ENCODE assay signal across 17 cellular contexts in the genomic region with DNA sequence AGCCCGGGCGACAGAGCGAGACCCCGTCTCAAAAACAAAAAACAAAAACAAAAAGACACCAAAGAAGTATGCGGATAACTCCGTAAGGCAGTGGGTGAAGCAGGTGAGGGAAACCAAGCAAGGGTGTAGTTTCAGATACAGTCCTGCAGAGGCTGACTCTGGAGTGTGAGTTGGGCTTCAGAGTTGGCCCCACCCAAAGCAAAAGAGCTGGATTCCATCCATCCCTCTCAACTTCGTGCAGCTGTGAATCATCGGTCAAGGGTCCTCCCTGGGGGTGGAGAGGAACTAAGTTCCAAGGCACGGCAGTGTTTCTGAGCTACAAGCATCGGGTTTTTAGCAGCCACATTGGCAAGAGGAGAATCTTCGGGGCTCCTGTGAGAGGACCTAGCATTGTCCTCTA. TPM values are rescaled to one million over a fixed set of nuclear protein-coding genes. Genes with fewer than 3 reads are reported as not detected.
DNase-seq lines count a peak whose midpoint lies in the region; FAIRE-seq and TF ChIP-seq lines count a peak whose summit lies in the region.
"Had no signal": no experiment of that assay in that cellular context is flagged by ENCODE, and none has a peak within 500 bp of the region (broad histone marks: within the 10 kb centered on the region; RNA-seq: fewer than 3 reads in every experiment).

No MANE protein-coding gene starts in this region.

- TF ChIP-seq CTCF in H1 (IDR thresholded peaks at IDR 0.05; ENCODE audit: control extremely low read depth in 1 of 3, insufficient read depth in 1 of 3, low read depth in 1 of 3, low read length in 3 of 3): peak in 1 of 3 experiments; percentile 41; a peak in 1 of 4 replicates
- TF ChIP-seq CTCF in prostate gland (IDR thresholded peaks at IDR 0.05): no peak
- TF ChIP-seq CTCF in OCI-LY7 (conservative IDR thresholded peaks at IDR 0.05; ENCODE audit: low read length): no peak

- DNase-seq in Daoy (ENCODE audit: low read depth) (peak; percentile 65), LoVo (ENCODE audit: low spot score) (peak; percentile 29), H1 (ENCODE audit: low read depth in 1 of 2, low spot score in 2 of 2) (no peak), skeletal muscle cell (ENCODE audit: low read depth) (peak; percentile 42), prostate gland (ENCODE audit: low spot score) (no peak), OCI-LY7 (ENCODE audit: low spot score) (no peak), NCI-H446 (lab: John Stamatoyannopoulos, UW) (no peak)
- DNase-seq: activated effector memory CD4-positive, alpha-beta T cell treated with anti-CD3 and anti-CD28 coated beads, Interleukin-2, amount 50 U/mL, for 16 hours; central memory CD4-positive, alpha-beta T cell; DMS79 treated with DMSO at 0.1 percent for 48 hours; lower lobe of right lung; NCI-H1092 treated with DMSO at 0.1 percent for 48 hours; NCI-H510A treated with DMSO at 0.1 percent for 48 hours had no signal

- no peak overlapping the region for H3K27ac ChIP-seq in H1 (ENCODE audit: low read depth, low read length)
- no peak overlapping the region for H3K27ac ChIP-seq in prostate gland
- no peak overlapping the region for H3K27ac ChIP-seq in OCI-LY7 (ENCODE audit: low read depth, low read length, poor library complexity, severe bottlenecking)
- H3K27ac ChIP-seq: hepatocyte, lower lobe of right lung, RWPE1, suprapubic skin had no signal

- H4K91ac ChIP-seq in H1 (replicated peaks; ENCODE audit: insufficient read length, low read length): no peak overlapping the region

- no peak overlapping the region for H3K56ac ChIP-seq in H1 (replicated peaks; ENCODE audit: insufficient read length, low read depth, low read length)

- no peaks in the 10 kb centered on the region for H3K36me3 ChIP-seq in H1 (ENCODE audit: control insufficient read depth in 2 of 4, insufficient read depth in 4 of 4, low read length in 3 of 4)
- H3K36me3 ChIP-seq in prostate gland: no peaks in the 10 kb centered on the region
- H3K36me3 ChIP-seq in OCI-LY7 (ENCODE audit: insufficient read depth, low read length): no peaks in the 10 kb centered on the region
- H3K36me3 ChIP-seq: lower lobe of right lung, suprapubic skin had no signal

- no peak overlapping the region for H3K14ac ChIP-seq in H1 (ENCODE audit: insufficient read length)

- H2BK15ac ChIP-seq in H1 (ENCODE audit: low read length): no peak overlapping the region

- CTCF ChIA-PET in H1 (lab: Charles Lee; ENCODE audit: partially characterized antibody): interaction anchor here (1.0 to 1.8 kb wide), 5 partner anchors 9 to 42 kb away, joined by 3 to 8 read pairs (median 5); no protein-coding TSS in a partner anchor
- CTCF ChIA-PET in OCI-LY7 (lab: Charles Lee; ENCODE audit: unreplicated experiment): interaction anchor here (0.6 kb wide), 1 partner anchor 51 kb away, joined by 3 read pairs; no protein-coding TSS in a partner anchor

- H3K9me3 ChIP-seq in H1 (ENCODE audit: insufficient read depth in 2 of 2, low read depth in 1 of 2, low read length in 1 of 2): no peaks in the 10 kb centered on the region
- no peaks in the 10 kb centered on the region for H3K9me3 ChIP-seq in prostate gland
- no peaks in the 10 kb centered on the region for H3K9me3 ChIP-seq in OCI-LY7 (ENCODE audit: low read length)
- H3K9me3 ChIP-seq: lower lobe of right lung, suprapubic skin had no signal

- H3K9ac ChIP-seq in H1 (replicated peaks in 1 of 4; ENCODE audit: extremely low read depth in 1 of 4, low read depth in 3 of 4, low read length in 3 of 4): no peak overlapping the region

- no peaks in the 10 kb centered on the region for H3K9me2 ChIP-seq in OCI-LY7 (ENCODE audit: insufficient read depth, low read length)

- TF ChIP-seq EP300 in H1 (IDR thresholded peaks at IDR 0.05; ENCODE audit: borderline replicate concordance in 1 of 2, low read depth in 2 of 2, low read length in 2 of 2): no peak

- no peak overlapping the region for H2BK5ac ChIP-seq in H1 (ENCODE audit: low read depth, low read length)

- H2AFZ ChIP-seq in H1 (ENCODE audit: low read length) (no peak overlapping the region; the same call in 1 of the 2 replicates), OCI-LY7 (ENCODE audit: low read length) (no peak overlapping the region)
- H2AFZ ChIP-seq: hepatocyte had no signal

- H3K27me3 ChIP-seq in H1 (replicated peaks in 1 of 4; ENCODE audit: control insufficient read depth in 3 of 4, extremely low read depth in 1 of 4, insufficient read depth in 3 of 4, low read length in 3 of 4): no peaks in the 10 kb centered on the region
- H3K27me3 ChIP-seq in prostate gland (replicated peaks; ENCODE audit: insufficient read depth): no peaks in the 10 kb centered on the region
- H3K27me3 ChIP-seq: hepatocyte, suprapubic skin had no signal

- H2AK5ac ChIP-seq in H1 (ENCODE audit: low read depth, low read length): no peak overlapping the region

- no peak overlapping the region for H3K23ac ChIP-seq in H1 (ENCODE audit: insufficient read length)

- no peak overlapping the region for H2BK20ac ChIP-seq in H1 (ENCODE audit: low read length)

- WGBS in H1 (ENCODE audit: extremely low coverage in 1 of 2, insufficient coverage in 1 of 2, insufficient read length in 1 of 2, insufficient replicate concordance in 2 of 2, low coverage in 1 of 2, low lambda C conversion rate in 2 of 2, missing lambda C conversion rate in 1 of 2), 2 experiments: 91% methylated on average over 4 of the region's 11 CpGs; no CpG with 5 or more reads in 1 of the 2 experiments
- WGBS in prostate gland: 82% methylated on average over 11 of the region's 11 CpGs

- H4K20me1 ChIP-seq in H1 (replicated peaks in 1 of 2; ENCODE audit: control insufficient read depth in 1 of 2, insufficient read depth in 2 of 2, low read length in 2 of 2) (no peaks in the 10 kb centered on the region), OCI-LY7 (ENCODE audit: insufficient read depth, low read length) (no peaks in the 10 kb centered on the region)

- H3K79me2 ChIP-seq in H1 (ENCODE audit: control insufficient read depth in 1 of 2, insufficient read depth in 2 of 2, low read length in 2 of 2): no peaks in the 10 kb centered on the region
- no peaks in the 10 kb centered on the region for H3K79me2 ChIP-seq in OCI-LY7 (ENCODE audit: insufficient read depth, low read depth, low read length)
- H3K79me2 ChIP-seq: hepatocyte had no signal

- no peak for TF ChIP-seq POLR2A in H1 (IDR thresholded peaks at IDR 0.05; ENCODE audit: control extremely low read depth in 1 of 2, low read depth in 2 of 2, low read length in 2 of 2)
- no peak for TF ChIP-seq POLR2A in prostate gland (IDR thresholded peaks at IDR 0.05)

- no peaks in the 10 kb centered on the region for H3K79me1 ChIP-seq in H1 (ENCODE audit: low read depth, low read length)

- peak; percentile 7 for FAIRE-seq in H1 (lab: Jason Lieb, UNC)

- no peaks in the 10 kb centered on the region for H3K23me2 ChIP-seq in H1 (ENCODE audit: low read depth, low read length)

- H2BK12ac ChIP-seq in H1 (ENCODE audit: low read depth, low read length): no peak overlapping the region

- H3K4me2 ChIP-seq in H1 (ENCODE audit: insufficient read depth in 1 of 2, low read depth in 2 of 2, low read length in 2 of 2) (no peak overlapping the region), OCI-LY7 (ENCODE audit: low read length) (no peak overlapping the region)
- H3K4me2 ChIP-seq: hepatocyte, smooth muscle cell had no signal

- no peak overlapping the region for H2BK120ac ChIP-seq in H1 (replicated peaks; ENCODE audit: low read depth, low read length)

- H3K4me1 ChIP-seq in H1 (replicated peaks in 1 of 4; ENCODE audit: control insufficient read depth in 3 of 4, insufficient read depth in 4 of 4, low read length in 3 of 4) (no peaks in the 10 kb centered on the region), prostate gland (replicated peaks) (no peaks in the 10 kb centered on the region), OCI-LY7 (ENCODE audit: insufficient read depth, low read length, poor library complexity, severe bottlenecking) (no peaks in the 10 kb centered on the region)
- H3K4me1 ChIP-seq: lower lobe of right lung, suprapubic skin had no signal

- BruUV-seq in OCI-LY7 (replicated peaks; lab: Mats Ljungman, UMichigan): no TSS peak

- H3K4me3 ChIP-seq in H1 (ENCODE audit: extremely low read depth in 1 of 4, insufficient read depth in 2 of 4, low read depth in 3 of 4, low read length in 4 of 4) (no peak overlapping the region), skeletal muscle cell (ENCODE audit: low read depth, low read length) (no peak overlapping the region), prostate gland (no peak overlapping the region), OCI-LY7 (ENCODE audit: low read depth, low read length, poor library complexity, severe bottlenecking) (no peak overlapping the region)
- H3K4me3 ChIP-seq: hepatocyte, lower lobe of right lung, smooth muscle cell, suprapubic skin had no signal

- TF ChIP-seq RAD21 in H1 (IDR thresholded peaks at IDR 0.05 in 1 of 2, conservative IDR thresholded peaks at IDR 0.05 in 1 of 2; ENCODE audit: low read depth in 2 of 2, low read length in 2 of 2): peak; percentile 25 to 28; a peak in 2 of 4 replicates

- H3K4ac ChIP-seq in H1 (replicated peaks; ENCODE audit: insufficient read length, low read depth, low read length): no peak overlapping the region

- no peak overlapping the region for H4K8ac ChIP-seq in H1 (ENCODE audit: extremely low read depth, insufficient read depth, low read length)

- POLR2A ChIA-PET in H1 (lab: Charles Lee; ENCODE audit: partially characterized antibody) (no interaction called here), OCI-LY7 (lab: Charles Lee) (no interaction called here)

- intact Hi-C loops in prostate gland (cut with DNase I) (no loop called here), OCI-LY7 (cut with micrococcal nuclease; ENCODE audit: unreplicated experiment) (no loop called here)

- H3K18ac ChIP-seq in H1 (ENCODE audit: extremely low read depth, low read length): no peak overlapping the region

- no peak overlapping the region for H4K5ac ChIP-seq in H1 (ENCODE audit: insufficient read length, low read depth, low read length)

TF ChIP-seq in H1, 55 proteins besides CTCF, POLR2A, EP300 and RAD21 (continues in another document):
- TF ChIP-seq CREB1 (IDR thresholded peaks at IDR 0.05): no peak
- TF ChIP-seq CEBPB (IDR thresholded peaks at IDR 0.05; ENCODE audit: low read depth, low read length): no peak
- TF ChIP-seq TAF7 (optimal IDR thresholded peaks at IDR 0.05; ENCODE audit: borderline replicate concordance, low read depth, low read length): no peak

RNA-seq across cellular contexts. Expression of gene FAM9A, which starts 43.9 kb away (rescaled TPM):
- total RNA-seq in Daoy (2014; rRNA removed; shearing (Covaris generic)): not detected in 2 replicates
- not detected in 2 replicates for total RNA-seq in H1 (2021; fragmentation: NEBNext Ultra II Directional; extraction: Animal tissue kit (Norgen Biotek cat#: 25700))
- not detected in 2 replicates for polyA plus RNA-seq in H1 (2011; rRNA removed)
- polyA plus RNA-seq in H1 (2011; cell fraction: cytosol; rRNA removed): not detected
- polyA plus RNA-seq in H1 (2011; cell fraction: nucleus; rRNA removed): not detected
- polyA plus RNA-seq in H1 (2012, experiment 1 of 2): not detected in 4 replicates
- not detected for polyA plus RNA-seq in H1 (2012, experiment 2 of 2)
- not detected for polyA plus RNA-seq in H1 (2013, experiment 1 of 2)
- not detected for polyA plus RNA-seq in H1 (2013, experiment 2 of 2)
- not detected in 2 replicates for polyA minus RNA-seq in H1 (2011; rRNA and poly(A)+ RNA removed)
- polyA minus RNA-seq in H1 (2011; cell fraction: cytosol; rRNA and poly(A)+ RNA removed): not detected
- polyA minus RNA-seq in H1 (2011; cell fraction: nucleus; rRNA and poly(A)+ RNA removed): not detected
- total RNA-seq in prostate gland (1 to 10 TPM in 1 of 2 donors, not detected in 1; 1.3 TPM), OCI-LY7 (2022) (not detected in 2 replicates)
- not detected in 2 replicates for total RNA-seq in OCI-LY7 (2014; rRNA removed; shearing (Covaris generic))
- total RNA-seq: hepatocyte, lower lobe of right lung, smooth muscle cell, suprapubic skin had no signal
- polyA plus RNA-seq: hepatocyte, smooth muscle cell had no signal

Comparison
In these comparisons a context has a peak if more than half of its experiments do, and no peak if none do; other contexts are left out.
1. DNase-seq: peak in Daoy (single experiment), LoVo (single experiment) and skeletal muscle cell (single experiment); none in H1 (0 of 2), prostate gland (single experiment), OCI-LY7 (single experiment) and NCI-H446 (0 of 2).